ENCODE assay signal across 8 cellular contexts in genomic region chr19:1853295-1854031, GRCh38. TPM values are rescaled to one million over a fixed set of nuclear protein-coding genes. Genes with fewer than 3 reads are reported as not detected.
A peak's percentile ranks its signal among the peaks of the same experiment; 100 is the strongest.
DNase-seq lines count a peak whose midpoint lies in the region; ATAC-seq and TF ChIP-seq lines count a peak whose summit lies in the region.

No MANE protein-coding gene starts in this region.

- peak overlapping the region; percentile 85 for H3K27ac Mint-ChIP-seq in CD8-positive, alpha-beta T cell
- peak overlapping the region; percentile 89 for H3K27ac Mint-ChIP-seq in activated T-helper 1 cell treated with anti-CD3 and anti-CD28 coated beads, Interleukin-12 subunit alpha, Interleukin-12 subunit beta, Interleukin-2, Interleukin-4 antibody, amounts not matched to agents 30 ng/mL and 10 ng/mL and 1 ng/mL, durations not matched to agents 14 hours and 24 hours and 36 hours

- no peak for TF ChIP-seq EP300 in tibial nerve (IDR thresholded peaks at IDR 0.05)

- DNase-seq in CD8-positive, alpha-beta T cell = peak; percentile 61 to 85 (median 75)
- peak; percentile 70 to 94 for DNase-seq in HL-60 (ENCODE audit: low read depth in 1 of 2, low spot score in 1 of 2)
- peak; percentile 67 for DNase-seq in RPMI7951 (ENCODE audit: low read depth)
- peak; percentile 82 for DNase-seq in activated T-helper 1 cell treated with anti-CD3 and anti-CD28 coated beads, Interleukin-12 subunit alpha, Interleukin-12 subunit beta, Interleukin-2, Interleukin-4 antibody, amounts not matched to agents 30 ng/mL and 10 ng/mL and 1 ng/mL, durations not matched to agents 14 hours and 24 hours and 36 hours (ENCODE audit: low spot score)
- peak; percentile 76 for DNase-seq in fibroblast of mammary gland (ENCODE audit: low read depth)
- peak in 32 of 56 donors; percentile 12 to 71 (median 30) for DNase-seq in nucleus accumbens (lab: John Stamatoyannopoulos, UW)
- DNase-seq in tibial nerve (ENCODE audit: low spot score in 2 of 2) = peak; percentile 51 to 68

- ATAC-seq in CD8-positive, alpha-beta T cell = peak; percentile 45
- no peak for ATAC-seq in GM21528 (IDR thresholded peaks at IDR 0.05; ENCODE audit: low FRiP score, unreplicated experiment)

- no peaks in the 10 kb centered on the region for H3K27me3 Mint-ChIP-seq in CD8-positive, alpha-beta T cell (ENCODE audit: low read depth)
- H3K27me3 Mint-ChIP-seq in activated T-helper 1 cell treated with anti-CD3 and anti-CD28 coated beads, Interleukin-12 subunit alpha, Interleukin-12 subunit beta, Interleukin-2, Interleukin-4 antibody, amounts not matched to agents 30 ng/mL and 10 ng/mL and 1 ng/mL, durations not matched to agents 14 hours and 24 hours and 36 hours (ENCODE audit: insufficient read depth) = no peaks in the 10 kb centered on the region

- POLR2A ChIA-PET in CD8-positive, alpha-beta T cell (lab: Charles Lee) = no interaction called here

- peak overlapping the region; percentile 75 for H3K4me3 Mint-ChIP-seq in CD8-positive, alpha-beta T cell
- H3K4me3 Mint-ChIP-seq in activated T-helper 1 cell treated with anti-CD3 and anti-CD28 coated beads, Interleukin-12 subunit alpha, Interleukin-12 subunit beta, Interleukin-2, Interleukin-4 antibody, amounts not matched to agents 30 ng/mL and 10 ng/mL and 1 ng/mL, durations not matched to agents 14 hours and 24 hours and 36 hours = peak overlapping the region; percentile 73

- H3K9me3 ChIP-seq in CD8-positive, alpha-beta T cell (ENCODE audit: low read length) = no peaks in the 10 kb centered on the region
- H3K9me3 ChIP-seq in tibial nerve = no peaks in the 10 kb centered on the region

- no peak overlapping the region for H3K4me3 ChIP-seq in CD8-positive, alpha-beta T cell (ENCODE audit: low read depth, low read length)
- H3K4me3 ChIP-seq in HL-60 (replicated peaks; ENCODE audit: insufficient read depth, low read length) = peak overlapping the region; percentile 41; the same call in 1 of the 2 replicates
- H3K4me3 ChIP-seq in fibroblast of mammary gland (ENCODE audit: control insufficient read depth, low read depth, low read length) = no peak overlapping the region
- H3K4me3 ChIP-seq in tibial nerve = no peak overlapping the region

- H3K4me1 Mint-ChIP-seq in CD8-positive, alpha-beta T cell (ENCODE audit: low read depth) = peaks cover 53% of the 10 kb centered on the region
- peaks cover 34% of the 10 kb centered on the region for H3K4me1 Mint-ChIP-seq in activated T-helper 1 cell treated with anti-CD3 and anti-CD28 coated beads, Interleukin-12 subunit alpha, Interleukin-12 subunit beta, Interleukin-2, Interleukin-4 antibody, amounts not matched to agents 30 ng/mL and 10 ng/mL and 1 ng/mL, durations not matched to agents 14 hours and 24 hours and 36 hours (ENCODE audit: low read depth)

- peaks cover 76% of the 10 kb centered on the region for H3K4me1 ChIP-seq in CD8-positive, alpha-beta T cell (ENCODE audit: insufficient read depth, low read length)
- peaks cover 0 to 78% (median 44%) of the 10 kb centered on the region in 4 donors for H3K4me1 ChIP-seq in tibial nerve

- H3K9me3 Mint-ChIP-seq in CD8-positive, alpha-beta T cell = no peaks in the 10 kb centered on the region
- no peaks in the 10 kb centered on the region for H3K9me3 Mint-ChIP-seq in activated T-helper 1 cell treated with anti-CD3 and anti-CD28 coated beads, Interleukin-12 subunit alpha, Interleukin-12 subunit beta, Interleukin-2, Interleukin-4 antibody, amounts not matched to agents 30 ng/mL and 10 ng/mL and 1 ng/mL, durations not matched to agents 14 hours and 24 hours and 36 hours

- CTCF ChIA-PET in CD8-positive, alpha-beta T cell (lab: Charles Lee) = no interaction called here

- no peaks in the 10 kb centered on the region for H3K27me3 ChIP-seq in CD8-positive, alpha-beta T cell (ENCODE audit: insufficient read depth, low read length)
- H3K27me3 ChIP-seq in HL-60 (ENCODE audit: insufficient read depth, poor library complexity, severe bottlenecking) = no peaks in the 10 kb centered on the region
- H3K27me3 ChIP-seq in tibial nerve = peaks cover 0 to 5% of the 10 kb centered on the region in 2 donors

- H3K36me3 Mint-ChIP-seq in CD8-positive, alpha-beta T cell = peaks cover 2% of the 10 kb centered on the region
- peaks cover 7% of the 10 kb centered on the region for H3K36me3 Mint-ChIP-seq in activated T-helper 1 cell treated with anti-CD3 and anti-CD28 coated beads, Interleukin-12 subunit alpha, Interleukin-12 subunit beta, Interleukin-2, Interleukin-4 antibody, amounts not matched to agents 30 ng/mL and 10 ng/mL and 1 ng/mL, durations not matched to agents 14 hours and 24 hours and 36 hours (ENCODE audit: low read depth)

- TF ChIP-seq POLR2A in tibial nerve (IDR thresholded peaks at IDR 0.05) = no peak

- WGBS in tibial nerve, 2 donors = 25 to 63% methylated on average over 6 to 23 of the region's 27 CpGs

- peak; percentile 77 for TF ChIP-seq CTCF in CD8-positive, alpha-beta T cell (IDR thresholded peaks at IDR 0.05)
- peak; percentile 96 for TF ChIP-seq CTCF in HL-60 (IDR thresholded peaks at IDR 0.05; ENCODE audit: insufficient read depth, low read length)
- TF ChIP-seq CTCF in fibroblast of mammary gland (conservative IDR thresholded peaks at IDR 0.05; ENCODE audit: control insufficient read depth, insufficient read depth, low read depth, low read length) = peak; percentile 76
- TF ChIP-seq CTCF in tibial nerve (IDR thresholded peaks at IDR 0.05) = peak; percentile 80 to 95 (median 90)

- intact Hi-C loops in CD8-positive, alpha-beta T cell (cut with DNase I, micrococcal nuclease) = no loop called here
- intact Hi-C loops in activated T-helper 1 cell treated with anti-CD3 and anti-CD28 coated beads, Interleukin-12 subunit alpha, Interleukin-12 subunit beta, Interleukin-2, Interleukin-4 antibody, amounts not matched to agents 30 ng/mL and 10 ng/mL and 1 ng/mL, durations not matched to agents 14 hours and 24 hours and 36 hours (cut with micrococcal nuclease) = no loop called here

- H3K36me3 ChIP-seq in CD8-positive, alpha-beta T cell (ENCODE audit: insufficient read depth, low read length) = no peaks in the 10 kb centered on the region
- H3K36me3 ChIP-seq in tibial nerve = peaks cover 0 to 6% (median 0%) of the 10 kb centered on the region in 3 donors

- peak overlapping the region; percentile 89 for H3K27ac ChIP-seq in CD8-positive, alpha-beta T cell (ENCODE audit: low read depth, low read length)
- peak overlapping the region; percentile 99 for H3K27ac ChIP-seq in HL-60 (replicated peaks)
- H3K27ac ChIP-seq in tibial nerve = peak overlapping the region; percentile 26 to 94 (median 54)

RNA-seq across cellular contexts. Expression of gene REXO1, which starts 5.2 kb away (rescaled TPM):
- 100 to 1,000 TPM; 143 to 152 TPM for total RNA-seq in CD8-positive, alpha-beta T cell
- total RNA-seq in RPMI7951 (2014; rRNA removed; shearing (Covaris generic)) = 3.3 and 3.5 TPM in 2 replicates
- total RNA-seq in activated T-helper 1 cell treated with anti-CD3 and anti-CD28 coated beads, Interleukin-12 subunit alpha, Interleukin-12 subunit beta, Interleukin-2, Interleukin-4 antibody, amounts not matched to agents 30 ng/mL and 10 ng/mL and 1 ng/mL, durations not matched to agents 14 hours and 24 hours and 36 hours = 64.5 and 70.5 TPM in 2 replicates
- total RNA-seq in tibial nerve = 10 to 100 TPM; 17.9 to 87.3 (median 31.1) TPM

RNA-seq across cellular contexts. Expression of gene KLF16, which starts 9.9 kb away (rescaled TPM):
- 10 to 100 TPM; 85.7 to 88.7 TPM for total RNA-seq in CD8-positive, alpha-beta T cell
- 2.9 and 4.2 TPM in 2 replicates for total RNA-seq in RPMI7951 (2014; rRNA removed; shearing (Covaris generic))
- 34.5 and 39.1 TPM in 2 replicates for total RNA-seq in activated T-helper 1 cell treated with anti-CD3 and anti-CD28 coated beads, Interleukin-12 subunit alpha, Interleukin-12 subunit beta, Interleukin-2, Interleukin-4 antibody, amounts not matched to agents 30 ng/mL and 10 ng/mL and 1 ng/mL, durations not matched to agents 14 hours and 24 hours and 36 hours
- total RNA-seq in tibial nerve = 1 to 10 TPM; 4.6 to 8.4 (median 7.0) TPM

RNA-seq across cellular contexts. Expression of gene ABHD17A, which starts 31.8 kb away (rescaled TPM):
- 100 to 1,000 TPM; 204 TPM for total RNA-seq in CD8-positive, alpha-beta T cell
- 42.1 and 61.5 TPM in 2 replicates for total RNA-seq in RPMI7951 (2014; rRNA removed; shearing (Covaris generic))
- total RNA-seq in activated T-helper 1 cell treated with anti-CD3 and anti-CD28 coated beads, Interleukin-12 subunit alpha, Interleukin-12 subunit beta, Interleukin-2, Interleukin-4 antibody, amounts not matched to agents 30 ng/mL and 10 ng/mL and 1 ng/mL, durations not matched to agents 14 hours and 24 hours and 36 hours = 115 TPM in 2 replicates
- total RNA-seq in tibial nerve = 100 to 1,000 TPM; 127 to 165 (median 132) TPM

RNA-seq across cellular contexts. Expression of gene ATP8B3, which starts 41.4 kb away (rescaled TPM):
- total RNA-seq in CD8-positive, alpha-beta T cell = 1 to 10 TPM; 1.9 to 2.9 TPM
- 5.5 and 7.8 TPM in 2 replicates for total RNA-seq in RPMI7951 (2014; rRNA removed; shearing (Covaris generic))
- total RNA-seq in activated T-helper 1 cell treated with anti-CD3 and anti-CD28 coated beads, Interleukin-12 subunit alpha, Interleukin-12 subunit beta, Interleukin-2, Interleukin-4 antibody, amounts not matched to agents 30 ng/mL and 10 ng/mL and 1 ng/mL, durations not matched to agents 14 hours and 24 hours and 36 hours = 4.1 and 5.0 TPM in 2 replicates
- total RNA-seq in tibial nerve = 1 to 10 TPM in 2 of 4 donors, under 1 TPM in 2; 0.21 to 2.4 (median 1.2) TPM

RNA-seq across cellular contexts. Expression of gene ADAT3, which starts 51.7 kb away (rescaled TPM):
- total RNA-seq in CD8-positive, alpha-beta T cell = 1 to 10 TPM; 6.4 to 7.3 TPM
- 1.3 and 2.4 TPM in 2 replicates for total RNA-seq in RPMI7951 (2014; rRNA removed; shearing (Covaris generic))
- total RNA-seq in activated T-helper 1 cell treated with anti-CD3 and anti-CD28 coated beads, Interleukin-12 subunit alpha, Interleukin-12 subunit beta, Interleukin-2, Interleukin-4 antibody, amounts not matched to agents 30 ng/mL and 10 ng/mL and 1 ng/mL, durations not matched to agents 14 hours and 24 hours and 36 hours = 8.4 and 9.6 TPM in 2 replicates
- total RNA-seq in tibial nerve = 1 to 10 TPM; 2.4 to 8.7 (median 4.8) TPM

Comparison
In these comparisons a context has a peak if more than half of its experiments do, and no peak if none do; other contexts are left out.
1. DNase-seq: peak in every context shown above with its lines; median percentile 82 in HL-60; 82 in activated T-helper 1 cell treated with anti-CD3 and anti-CD28 coated beads, Interleukin-12 subunit alpha, Interleukin-12 subunit beta, Interleukin-2, Interleukin-4 antibody, amounts not matched to agents 30 ng/mL and 10 ng/mL and 1 ng/mL, durations not matched to agents 14 hours and 24 hours and 36 hours; 76 in fibroblast of mammary gland; 75 in CD8-positive, alpha-beta T cell; 67 in RPMI7951; 60 in tibial nerve; 30 in nucleus accumbens.